Comparison of ENCODE assay signal across 23 cellular contexts in genomic region chr17:63361182-63361581, GRCh38.
DNase-seq lines count a peak whose midpoint lies in the region; ATAC-seq, FAIRE-seq and TF ChIP-seq lines count a peak whose summit lies in the region.
"Had no signal": no experiment of that assay in that cellular context is flagged by ENCODE, and none has a peak within 500 bp of the region (broad histone marks: within the 10 kb centered on the region; RNA-seq: fewer than 3 reads in every experiment).

No MANE protein-coding gene starts in this region.

- WGBS in HepG2 (ENCODE audit: low lambda C conversion rate) = 8% methylated on average over 6 of the region's 7 CpGs

- H3K9me3 ChIP-seq in right atrium auricular region (no peaks in the 10 kb centered on the region), kidney (ENCODE audit: control insufficient read depth in 1 of 2, low read length in 2 of 2) (no peaks in the 10 kb centered on the region), HepG2 (ENCODE audit: low read length) (no peaks in the 10 kb centered on the region)

- in situ Hi-C loops in HepG2 (cut with HindIII; ENCODE audit: extremely low pct_ligation_motif_present, low pct_unique_long_range_greater_than_20kb) = no loop called here

- CTCF ChIA-PET in HepG2 (lab: Yijun Ruan, JAX; ENCODE audit: low intra/inter-chr PET ratio, low total read pairs) (no interaction called here), WTC11 (lab: Charles Lee) (no interaction called here)

- H2AFZ ChIP-seq in HepG2 (ENCODE audit: low read length) = no peak overlapping the region

- no peak overlapping the region for H3K4me2 ChIP-seq in HepG2 (ENCODE audit: low read depth, low read length)

- no peak overlapping the region for H3K9ac ChIP-seq in kidney (ENCODE audit: low read length in 2 of 2)
- H3K9ac ChIP-seq in HepG2 (ENCODE audit: insufficient read depth, low read depth, low read length) = no peak overlapping the region

- no peaks in the 10 kb centered on the region for H3K36me3 ChIP-seq in right atrium auricular region
- H3K36me3 ChIP-seq in kidney (ENCODE audit: control insufficient read depth in 1 of 2, insufficient read depth in 2 of 2, low read length in 2 of 2) = no peaks in the 10 kb centered on the region
- H3K36me3 ChIP-seq in HepG2 (replicated peaks in 1 of 2; ENCODE audit: control insufficient read depth in 1 of 2, insufficient read depth in 2 of 2, low read length in 2 of 2) = no peaks in the 10 kb centered on the region
- H3K36me3 ChIP-seq: Peyer's patch, SJSA1 had no signal

- no peaks in the 10 kb centered on the region for H3K79me2 ChIP-seq in HepG2 (ENCODE audit: insufficient read depth, low read length)

- no peak overlapping the region for H3K27ac ChIP-seq in right atrium auricular region
- peak overlapping the region in 4 of 59 donors; percentile 9 to 34 (median 28) for H3K27ac ChIP-seq in dorsolateral prefrontal cortex
- H3K27ac ChIP-seq in kidney (ENCODE audit: low read depth in 2 of 2, low read length in 2 of 2) = no peak overlapping the region
- H3K27ac ChIP-seq in HepG2 (ENCODE audit: extremely low read length, insufficient read depth, low read length) = no peak overlapping the region
- H3K27ac ChIP-seq: C4-2B, Peyer's patch, SJSA1 had no signal

- DNase-seq in left ventricle myocardium superior (no peak), right atrium auricular region (ENCODE audit: low spot score) (no peak), dorsolateral prefrontal cortex (peak in 6 of 10 donors; percentile 34 to 75 (median 41)), kidney (peak; percentile 46), nephron progenitor cell (no peak), Kasumi-1 (lab: John Stamatoyannopoulos, UW) (no peak), HepG2 (ENCODE audit: low spot score) (no peak), WTC11 (ENCODE audit: low spot score) (no peak)
- DNase-seq: 8988T, DMS53, EL, H7, NCI-H1048, NCI-H1417 treated with DMSO at 0.1 percent for 48 hours, NCI-H187, NCI-H446, NCI-H526, Peyer's patch had no signal

- H3K27me3 Mint-ChIP-seq in nephron progenitor cell (ENCODE audit: low read depth, poor library complexity) = peaks cover 7% of the 10 kb centered on the region
- no peaks in the 10 kb centered on the region for H3K27me3 Mint-ChIP-seq in WTC11 (ENCODE audit: low read depth)

- POLR2A ChIA-PET in HepG2 (lab: Yijun Ruan, JAX) (no interaction called here), WTC11 (lab: Charles Lee) (interaction anchor here (0.6 kb wide), 1 partner anchor 173 kb away, joined by 4 read pairs; no protein-coding TSS in a partner anchor)

- H3K4me3 Mint-ChIP-seq in nephron progenitor cell (no peak overlapping the region), WTC11 (no peak overlapping the region)

- no peak for TF ChIP-seq POLR2A in HepG2 (IDR thresholded peaks at IDR 0.05; ENCODE audit: insufficient read depth in 1 of 2, low read depth in 2 of 2, low read length in 2 of 2)

- H3K27me3 ChIP-seq in right atrium auricular region = no peaks in the 10 kb centered on the region
- no peaks in the 10 kb centered on the region for H3K27me3 ChIP-seq in dorsolateral prefrontal cortex
- peaks cover 0 to 42% of the 10 kb centered on the region in 2 experiments; a peak in 3 of 5 replicates for H3K27me3 ChIP-seq in HepG2 (ENCODE audit: control insufficient read depth in 1 of 2, insufficient read depth in 2 of 2, low read length in 2 of 2)
- H3K27me3 ChIP-seq: Peyer's patch, SJSA1 had no signal

- peak; percentile 32 for ATAC-seq in left ventricle myocardium superior
- ATAC-seq in HepG2 = no peak
- no peak for ATAC-seq in WTC11

- no peaks in the 10 kb centered on the region for H3K36me3 Mint-ChIP-seq in nephron progenitor cell (ENCODE audit: low read depth)
- no peaks in the 10 kb centered on the region for H3K36me3 Mint-ChIP-seq in WTC11

- intact Hi-C loops in left ventricle myocardium superior (cut with micrococcal nuclease) = no loop called here
- intact Hi-C loops in dorsolateral prefrontal cortex (cut with DNase I) = no loop called here
- intact Hi-C loops in kidney (cut with DNase I) = no loop called here
- intact Hi-C loops in HepG2 (cut with micrococcal nuclease; ENCODE audit: unreplicated experiment) = no loop called here

- no peak overlapping the region for H3K4me3 ChIP-seq in right atrium auricular region
- H3K4me3 ChIP-seq in dorsolateral prefrontal cortex = no peak overlapping the region
- H3K4me3 ChIP-seq in kidney (ENCODE audit: low read length in 2 of 2) = no peak overlapping the region
- no peak overlapping the region for H3K4me3 ChIP-seq in HepG2 (replicated peaks in 1 of 3; ENCODE audit: insufficient read depth in 1 of 3, low read depth in 2 of 3, low read length in 3 of 3)
- H3K4me3 ChIP-seq: Peyer's patch, SJSA1 had no signal

- no peak overlapping the region for H3K27ac Mint-ChIP-seq in nephron progenitor cell
- H3K27ac Mint-ChIP-seq in WTC11 = no peak overlapping the region
- H3K27ac Mint-ChIP-seq: IgD-negative memory B cell had no signal

- no peak for TF ChIP-seq EP300 in HepG2 (IDR thresholded peaks at IDR 0.05; ENCODE audit: low read depth in 2 of 2, low read length in 2 of 2)
- TF ChIP-seq EP300 in HepG2 (CRISPR knock-in tag; IDR thresholded peaks at IDR 0.05; ENCODE audit: borderline replicate concordance) = no peak

- no peak for TF ChIP-seq RAD21 in HepG2 (CRISPR knock-in tag; IDR thresholded peaks at IDR 0.05)

- no peaks in the 10 kb centered on the region for H4K20me1 ChIP-seq in HepG2 (ENCODE audit: insufficient read depth, low read length)

- no TSS peak for BruUV-seq in HepG2 (replicated peaks; lab: Mats Ljungman, UMichigan)

- FAIRE-seq in kidney (lab: Jason Lieb, UNC) (no peak), HepG2 (lab: Jason Lieb, UNC) (no peak)
- FAIRE-seq: D721Med, GM19239 had no signal

- peaks cover 39% of the 10 kb centered on the region for H3K4me1 Mint-ChIP-seq in nephron progenitor cell
- H3K4me1 Mint-ChIP-seq in WTC11 = no peaks in the 10 kb centered on the region

- H3K9me3 Mint-ChIP-seq in nephron progenitor cell (no peaks in the 10 kb centered on the region), WTC11 (no peaks in the 10 kb centered on the region)

- H3K4me1 ChIP-seq in right atrium auricular region = peaks cover 0 to 15% of the 10 kb centered on the region in 2 donors
- peaks cover 0 to 3% of the 10 kb centered on the region in 2 donors for H3K4me1 ChIP-seq in kidney (ENCODE audit: control insufficient read depth in 1 of 2, insufficient read depth in 1 of 2, low read depth in 1 of 2, low read length in 2 of 2)
- H3K4me1 ChIP-seq in HepG2 (ENCODE audit: insufficient read depth, low read length) = no peaks in the 10 kb centered on the region

- no peak for TF ChIP-seq CTCF in right atrium auricular region (IDR thresholded peaks at IDR 0.05)
- TF ChIP-seq CTCF in dorsolateral prefrontal cortex (IDR thresholded peaks at IDR 0.05 in 54 of 56, conservative IDR thresholded peaks at IDR 0.05 in 2 of 56; ENCODE audit: low read depth in 1 of 56, partially characterized antibody in 56 of 56) = no peak
- TF ChIP-seq CTCF in kidney (IDR thresholded peaks at IDR 0.05; ENCODE audit: borderline replicate concordance, extremely low read depth, insufficient read depth) = no peak
- TF ChIP-seq CTCF in nephron progenitor cell (IDR thresholded peaks at IDR 0.05) = no peak
- no peak for TF ChIP-seq CTCF in HepG2 (CRISPR knock-in tag; IDR thresholded peaks at IDR 0.05)
- no peak for TF ChIP-seq CTCF in WTC11 (IDR thresholded peaks at IDR 0.05)

TF ChIP-seq in HepG2, 621 proteins besides CTCF, POLR2A, EP300 and RAD21:
- no peak for TF ChIP-seq ZMYM4 (CRISPR knock-in tag; IDR thresholded peaks at IDR 0.05)
- no peak for TF ChIP-seq CREM (IDR thresholded peaks at IDR 0.05)
- no peak for TF ChIP-seq CREM (CRISPR knock-in tag; IDR thresholded peaks at IDR 0.05)
- TF ChIP-seq NFKB2 (CRISPR knock-in tag; IDR thresholded peaks at IDR 0.05; ENCODE audit: borderline replicate concordance) = no peak

TF ChIP-seq in WTC11, 78 proteins besides CTCF, POLR2A, EP300 and RAD21:
- TF ChIP-seq CREM (CRISPR knock-in tag; IDR thresholded peaks at IDR 0.05) (no peak), ZNF396 (CRISPR knock-in tag; IDR thresholded peaks at IDR 0.05; ENCODE audit: borderline replicate concordance) (no peak), ATF2 (CRISPR knock-in tag; IDR thresholded peaks at IDR 0.05; ENCODE audit: borderline replicate concordance, low read depth) (no peak), GRHL2 (CRISPR knock-in tag; IDR thresholded peaks at IDR 0.05; ENCODE audit: insufficient replicate concordance, severe bottlenecking) (no peak)
- TF ChIP-seq, protein P1, sequence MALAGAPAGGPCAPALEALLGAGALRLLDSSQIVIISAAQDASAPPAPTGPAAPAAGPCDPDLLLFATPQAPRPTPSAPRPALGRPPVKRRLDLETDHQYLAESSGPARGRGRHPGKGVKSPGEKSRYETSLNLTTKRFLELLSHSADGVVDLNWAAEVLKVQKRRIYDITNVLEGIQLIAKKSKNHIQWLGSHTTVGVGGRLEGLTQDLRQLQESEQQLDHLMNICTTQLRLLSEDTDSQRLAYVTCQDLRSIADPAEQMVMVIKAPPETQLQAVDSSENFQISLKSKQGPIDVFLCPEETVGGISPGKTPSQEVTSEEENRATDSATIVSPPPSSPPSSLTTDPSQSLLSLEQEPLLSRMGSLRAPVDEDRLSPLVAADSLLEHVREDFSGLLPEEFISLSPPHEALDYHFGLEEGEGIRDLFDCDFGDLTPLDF (CRISPR knock-in tag; IDR thresholded peaks at IDR 0.05) = no peak

Comparison
In these comparisons a context has a peak if more than half of its experiments do, and no peak if none do; other contexts are left out.
1. DNase-seq: peak in dorsolateral prefrontal cortex (6 of 10) and kidney (single experiment); none in left ventricle myocardium superior (single experiment), right atrium auricular region (single experiment), nephron progenitor cell (single experiment), Kasumi-1 (0 of 2), HepG2 (single experiment) and WTC11 (single experiment).